Comparison of ENCODE assay signal across 1 cellular context in the genomic region with DNA sequence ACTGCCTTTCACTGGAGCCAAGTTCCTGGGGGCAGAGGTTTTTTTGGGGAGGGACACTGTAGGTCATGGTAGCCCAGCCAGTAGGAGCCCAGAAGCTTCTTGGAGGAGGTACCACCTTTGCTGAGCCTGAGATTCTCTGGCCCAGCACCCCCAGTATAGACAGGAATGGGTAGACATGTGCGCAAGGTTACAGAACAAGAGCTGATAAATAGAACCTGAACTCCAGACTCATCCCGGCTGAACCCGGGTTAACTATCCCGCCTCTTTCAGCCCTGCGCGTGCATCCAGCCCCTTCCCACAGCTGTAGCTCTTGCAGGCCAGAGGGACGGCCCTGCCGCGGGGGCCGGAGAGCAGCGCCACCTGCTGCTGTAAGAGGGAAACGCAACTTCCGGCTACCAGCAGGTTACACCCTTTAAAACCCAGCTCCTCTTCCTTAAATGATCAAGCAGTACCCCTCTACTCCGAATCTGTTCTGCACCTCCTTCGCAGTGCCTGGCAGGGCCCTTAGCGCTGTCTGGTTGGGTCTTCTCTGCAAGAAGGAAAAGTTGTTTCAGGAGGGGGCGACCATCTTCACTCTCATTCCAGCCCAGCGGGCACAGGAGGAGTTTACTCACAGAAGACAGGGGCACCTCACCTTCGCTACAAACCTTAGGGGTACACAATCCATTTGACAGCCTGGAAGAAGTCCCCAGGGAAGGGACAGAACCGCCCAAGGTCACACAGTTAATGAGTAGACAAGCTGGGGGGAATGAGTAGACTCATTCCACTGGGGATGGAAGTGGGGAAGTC.
A peak's percentile ranks its signal among the peaks of the same experiment; 100 is the strongest.
TF ChIP-seq lines count a peak whose summit lies in the region.

No MANE protein-coding gene starts in this region.

TF ChIP-seq in HepG2, 621 proteins besides CTCF, POLR2A, EP300 and RAD21 (continued from another document and continues in another):
- TF ChIP-seq, protein P1, sequence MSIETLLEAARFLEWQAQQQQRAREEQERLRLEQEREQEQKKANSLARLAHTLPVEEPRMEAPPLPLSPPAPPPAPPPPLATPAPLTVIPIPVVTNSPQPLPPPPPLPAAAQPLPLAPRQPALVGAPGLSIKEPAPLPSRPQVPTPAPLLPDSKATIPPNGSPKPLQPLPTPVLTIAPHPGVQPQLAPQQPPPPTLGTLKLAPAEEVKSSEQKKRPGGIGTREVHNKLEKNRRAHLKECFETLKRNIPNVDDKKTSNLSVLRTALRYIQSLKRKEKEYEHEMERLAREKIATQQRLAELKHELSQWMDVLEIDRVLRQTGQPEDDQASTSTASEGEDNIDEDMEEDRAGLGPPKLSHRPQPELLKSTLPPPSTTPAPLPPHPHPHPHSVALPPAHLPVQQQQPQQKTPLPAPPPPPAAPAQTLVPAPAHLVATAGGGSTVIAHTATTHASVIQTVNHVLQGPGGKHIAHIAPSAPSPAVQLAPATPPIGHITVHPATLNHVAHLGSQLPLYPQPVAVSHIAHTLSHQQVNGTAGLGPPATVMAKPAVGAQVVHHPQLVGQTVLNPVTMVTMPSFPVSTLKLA (IDR thresholded peaks at IDR 0.05), result peak; percentile 43; the same call in 1 of the 2 replicates
- TF ChIP-seq, protein P2, sequence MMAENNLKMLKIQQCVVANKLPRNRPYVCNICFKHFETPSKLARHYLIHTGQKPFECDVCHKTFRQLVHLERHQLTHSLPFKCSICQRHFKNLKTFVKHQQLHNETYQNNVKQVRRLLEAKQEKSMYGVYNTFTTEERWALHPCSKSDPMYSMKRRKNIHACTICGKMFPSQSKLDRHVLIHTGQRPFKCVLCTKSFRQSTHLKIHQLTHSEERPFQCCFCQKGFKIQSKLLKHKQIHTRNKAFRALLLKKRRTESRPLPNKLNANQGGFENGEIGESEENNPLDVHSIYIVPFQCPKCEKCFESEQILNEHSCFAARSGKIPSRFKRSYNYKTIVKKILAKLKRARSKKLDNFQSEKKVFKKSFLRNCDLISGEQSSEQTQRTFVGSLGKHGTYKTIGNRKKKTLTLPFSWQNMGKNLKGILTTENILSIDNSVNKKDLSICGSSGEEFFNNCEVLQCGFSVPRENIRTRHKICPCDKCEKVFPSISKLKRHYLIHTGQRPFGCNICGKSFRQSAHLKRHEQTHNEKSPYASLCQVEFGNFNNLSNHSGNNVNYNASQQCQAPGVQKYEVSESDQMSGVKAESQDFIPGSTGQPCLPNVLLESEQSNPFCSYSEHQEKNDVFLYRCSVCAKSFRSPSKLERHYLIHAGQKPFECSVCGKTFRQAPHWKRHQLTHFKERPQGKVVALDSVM (CRISPR knock-in tag; IDR thresholded peaks at IDR 0.05), result no peak
- TF ChIP-seq HNRNPLL (IDR thresholded peaks at IDR 0.05; ENCODE audit: low read depth, low read length, poor library complexity, severe bottlenecking) (peak; percentile 77), MXD1 (CRISPR knock-in tag; IDR thresholded peaks at IDR 0.05) (peak; percentile 88), ZNF160 (CRISPR knock-in tag; IDR thresholded peaks at IDR 0.05) (peak; percentile 80), MED8 (CRISPR knock-in tag; IDR thresholded peaks at IDR 0.05; ENCODE audit: insufficient replicate concordance) (peak; percentile 74), ZNF766 (CRISPR knock-in tag; IDR thresholded peaks at IDR 0.05; ENCODE audit: borderline replicate concordance) (peak; percentile 47; the same call in 1 of the 2 replicates), KDM1A (CRISPR knock-in tag; IDR thresholded peaks at IDR 0.05) (no peak; the same call in 1 of the 2 replicates), KDM4B (CRISPR knock-in tag; IDR thresholded peaks at IDR 0.05) (peak; percentile 53; the same call in 1 of the 2 replicates), ZNF230 (CRISPR knock-in tag; IDR thresholded peaks at IDR 0.05) (peak; percentile 53; the same call in 1 of the 2 replicates), TGIF2 (CRISPR knock-in tag; IDR thresholded peaks at IDR 0.05) (0 out of 2 replicates have a peak, but pooled peaks have one; percentile 14), MTA1 (CRISPR knock-in tag; IDR thresholded peaks at IDR 0.05; ENCODE audit: borderline replicate concordance) (peak; percentile 80; the same call in 1 of the 2 replicates), MIER3 (CRISPR knock-in tag; IDR thresholded peaks at IDR 0.05; ENCODE audit: borderline replicate concordance) (peak; percentile 91), KAT8 (CRISPR knock-in tag; IDR thresholded peaks at IDR 0.05) (peak; percentile 74; the same call in 1 of the 2 replicates), ZNF451 (CRISPR knock-in tag; IDR thresholded peaks at IDR 0.05) (peak; percentile 87; the same call in 1 of the 2 replicates), ZNF761 (CRISPR knock-in tag; conservative IDR thresholded peaks at IDR 0.05) (peak; percentile 95), GABPA (IDR thresholded peaks at IDR 0.05; ENCODE audit: low read depth, low read length) (no peak; the same call in 1 of the 2 replicates), GABPA (CRISPR knock-in tag; IDR thresholded peaks at IDR 0.05; ENCODE audit: low read depth) (peak; percentile 84), SP2 (CRISPR knock-in tag; IDR thresholded peaks at IDR 0.05) (no peak; the same call in none of the 2 replicates), ZNF557 (CRISPR knock-in tag; IDR thresholded peaks at IDR 0.05) (peak; percentile 57; the same call in 1 of the 2 replicates), ZNF510 (CRISPR knock-in tag; IDR thresholded peaks at IDR 0.05; ENCODE audit: low read depth) (peak; percentile 38; the same call in 1 of the 2 replicates), ZNF354B (CRISPR knock-in tag; IDR thresholded peaks at IDR 0.05) (0 out of 2 replicates have a peak, but pooled peaks have one; percentile 4), ZNF772 (CRISPR knock-in tag; IDR thresholded peaks at IDR 0.05) (peak; percentile 77; the same call in 1 of the 2 replicates), EED (CRISPR knock-in tag; IDR thresholded peaks at IDR 0.05) (peak; percentile 25; the same call in 1 of the 2 replicates), SP5 (CRISPR knock-in tag; IDR thresholded peaks at IDR 0.05; ENCODE audit: borderline replicate concordance, low read depth) (peak; percentile 95), TEAD3 (CRISPR knock-in tag; optimal IDR thresholded peaks at IDR 0.05; ENCODE audit: borderline replicate concordance) (peak; percentile 68), ZNF30 (CRISPR knock-in tag; IDR thresholded peaks at IDR 0.05) (no peak), ZNF296 (CRISPR knock-in tag; conservative IDR thresholded peaks at IDR 0.05) (no peak), PCBP2 (optimal IDR thresholded peaks at IDR 0.05; ENCODE audit: low read depth, low read length, poor library complexity, severe bottlenecking) (no peak), ZNF496 (CRISPR knock-in tag; IDR thresholded peaks at IDR 0.05; ENCODE audit: insufficient replicate concordance) (no peak), SMC3 (IDR thresholded peaks at IDR 0.05; ENCODE audit: low read length) (peak; percentile 74), ZNF747 (CRISPR knock-in tag; IDR thresholded peaks at IDR 0.05; ENCODE audit: borderline replicate concordance) (peak; percentile 65), ZNF225 (CRISPR knock-in tag; IDR thresholded peaks at IDR 0.05) (peak; percentile 83), TRIM24 (CRISPR knock-in tag; IDR thresholded peaks at IDR 0.05) (no peak; the same call in 1 of the 2 replicates), ZNF501 (CRISPR knock-in tag; IDR thresholded peaks at IDR 0.05) (peak; percentile 97), SMAD9 (CRISPR knock-in tag; IDR thresholded peaks at IDR 0.05) (0 out of 2 replicates have a peak, but pooled peaks have one; percentile 33), SRY (CRISPR knock-in tag; IDR thresholded peaks at IDR 0.05) (peak; percentile 39), BATF2 (CRISPR knock-in tag; IDR thresholded peaks at IDR 0.05) (0 out of 2 replicates have a peak, but pooled peaks have one; percentile 37)
- TF ChIP-seq, protein P3, sequence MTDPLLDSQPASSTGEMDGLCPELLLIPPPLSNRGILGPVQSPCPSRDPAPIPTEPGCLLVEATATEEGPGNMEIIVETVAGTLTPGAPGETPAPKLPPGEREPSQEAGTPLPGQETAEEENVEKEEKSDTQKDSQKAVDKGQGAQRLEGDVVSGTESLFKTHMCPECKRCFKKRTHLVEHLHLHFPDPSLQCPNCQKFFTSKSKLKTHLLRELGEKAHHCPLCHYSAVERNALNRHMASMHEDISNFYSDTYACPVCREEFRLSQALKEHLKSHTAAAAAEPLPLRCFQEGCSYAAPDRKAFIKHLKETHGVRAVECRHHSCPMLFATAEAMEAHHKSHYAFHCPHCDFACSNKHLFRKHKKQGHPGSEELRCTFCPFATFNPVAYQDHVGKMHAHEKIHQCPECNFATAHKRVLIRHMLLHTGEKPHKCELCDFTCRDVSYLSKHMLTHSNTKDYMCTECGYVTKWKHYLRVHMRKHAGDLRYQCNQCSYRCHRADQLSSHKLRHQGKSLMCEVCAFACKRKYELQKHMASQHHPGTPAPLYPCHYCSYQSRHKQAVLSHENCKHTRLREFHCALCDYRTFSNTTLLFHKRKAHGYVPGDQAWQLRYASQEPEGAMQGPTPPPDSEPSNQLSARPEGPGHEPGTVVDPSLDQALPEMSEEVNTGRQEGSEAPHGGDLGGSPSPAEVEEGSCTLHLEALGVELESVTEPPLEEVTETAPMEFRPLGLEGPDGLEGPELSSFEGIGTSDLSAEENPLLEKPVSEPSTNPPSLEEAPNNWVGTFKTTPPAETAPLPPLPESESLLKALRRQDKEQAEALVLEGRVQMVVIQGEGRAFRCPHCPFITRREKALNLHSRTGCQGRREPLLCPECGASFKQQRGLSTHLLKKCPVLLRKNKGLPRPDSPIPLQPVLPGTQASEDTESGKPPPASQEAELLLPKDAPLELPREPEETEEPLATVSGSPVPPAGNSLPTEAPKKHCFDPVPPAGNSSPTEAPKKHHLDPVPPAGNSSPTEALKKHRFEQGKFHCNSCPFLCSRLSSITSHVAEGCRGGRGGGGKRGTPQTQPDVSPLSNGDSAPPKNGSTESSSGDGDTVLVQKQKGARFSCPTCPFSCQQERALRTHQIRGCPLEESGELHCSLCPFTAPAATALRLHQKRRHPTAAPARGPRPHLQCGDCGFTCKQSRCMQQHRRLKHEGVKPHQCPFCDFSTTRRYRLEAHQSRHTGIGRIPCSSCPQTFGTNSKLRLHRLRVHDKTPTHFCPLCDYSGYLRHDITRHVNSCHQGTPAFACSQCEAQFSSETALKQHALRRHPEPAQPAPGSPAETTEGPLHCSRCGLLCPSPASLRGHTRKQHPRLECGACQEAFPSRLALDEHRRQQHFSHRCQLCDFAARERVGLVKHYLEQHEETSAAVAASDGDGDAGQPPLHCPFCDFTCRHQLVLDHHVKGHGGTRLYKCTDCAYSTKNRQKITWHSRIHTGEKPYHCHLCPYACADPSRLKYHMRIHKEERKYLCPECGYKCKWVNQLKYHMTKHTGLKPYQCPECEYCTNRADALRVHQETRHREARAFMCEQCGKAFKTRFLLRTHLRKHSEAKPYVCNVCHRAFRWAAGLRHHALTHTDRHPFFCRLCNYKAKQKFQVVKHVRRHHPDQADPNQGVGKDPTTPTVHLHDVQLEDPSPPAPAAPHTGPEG (CRISPR knock-in tag; IDR thresholded peaks at IDR 0.05), result peak; percentile 63; the same call in 1 of the 2 replicates
- TF ChIP-seq, protein P4, sequence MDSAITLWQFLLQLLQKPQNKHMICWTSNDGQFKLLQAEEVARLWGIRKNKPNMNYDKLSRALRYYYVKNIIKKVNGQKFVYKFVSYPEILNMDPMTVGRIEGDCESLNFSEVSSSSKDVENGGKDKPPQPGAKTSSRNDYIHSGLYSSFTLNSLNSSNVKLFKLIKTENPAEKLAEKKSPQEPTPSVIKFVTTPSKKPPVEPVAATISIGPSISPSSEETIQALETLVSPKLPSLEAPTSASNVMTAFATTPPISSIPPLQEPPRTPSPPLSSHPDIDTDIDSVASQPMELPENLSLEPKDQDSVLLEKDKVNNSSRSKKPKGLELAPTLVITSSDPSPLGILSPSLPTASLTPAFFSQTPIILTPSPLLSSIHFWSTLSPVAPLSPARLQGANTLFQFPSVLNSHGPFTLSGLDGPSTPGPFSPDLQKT (CRISPR knock-in tag; IDR thresholded peaks at IDR 0.05; ENCODE audit: borderline replicate concordance), result peak; percentile 97; the same call in 1 of the 2 replicates
- TF ChIP-seq, protein P5, sequence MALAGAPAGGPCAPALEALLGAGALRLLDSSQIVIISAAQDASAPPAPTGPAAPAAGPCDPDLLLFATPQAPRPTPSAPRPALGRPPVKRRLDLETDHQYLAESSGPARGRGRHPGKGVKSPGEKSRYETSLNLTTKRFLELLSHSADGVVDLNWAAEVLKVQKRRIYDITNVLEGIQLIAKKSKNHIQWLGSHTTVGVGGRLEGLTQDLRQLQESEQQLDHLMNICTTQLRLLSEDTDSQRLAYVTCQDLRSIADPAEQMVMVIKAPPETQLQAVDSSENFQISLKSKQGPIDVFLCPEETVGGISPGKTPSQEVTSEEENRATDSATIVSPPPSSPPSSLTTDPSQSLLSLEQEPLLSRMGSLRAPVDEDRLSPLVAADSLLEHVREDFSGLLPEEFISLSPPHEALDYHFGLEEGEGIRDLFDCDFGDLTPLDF (CRISPR knock-in tag; IDR thresholded peaks at IDR 0.05), result peak; percentile 82; the same call in 1 of the 2 replicates
- TF ChIP-seq, protein P6, sequence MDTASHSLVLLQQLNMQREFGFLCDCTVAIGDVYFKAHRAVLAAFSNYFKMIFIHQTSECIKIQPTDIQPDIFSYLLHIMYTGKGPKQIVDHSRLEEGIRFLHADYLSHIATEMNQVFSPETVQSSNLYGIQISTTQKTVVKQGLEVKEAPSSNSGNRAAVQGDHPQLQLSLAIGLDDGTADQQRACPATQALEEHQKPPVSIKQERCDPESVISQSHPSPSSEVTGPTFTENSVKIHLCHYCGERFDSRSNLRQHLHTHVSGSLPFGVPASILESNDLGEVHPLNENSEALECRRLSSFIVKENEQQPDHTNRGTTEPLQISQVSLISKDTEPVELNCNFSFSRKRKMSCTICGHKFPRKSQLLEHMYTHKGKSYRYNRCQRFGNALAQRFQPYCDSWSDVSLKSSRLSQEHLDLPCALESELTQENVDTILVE (CRISPR knock-in tag; IDR thresholded peaks at IDR 0.05), result peak; percentile 81
- TF ChIP-seq, protein P7, sequence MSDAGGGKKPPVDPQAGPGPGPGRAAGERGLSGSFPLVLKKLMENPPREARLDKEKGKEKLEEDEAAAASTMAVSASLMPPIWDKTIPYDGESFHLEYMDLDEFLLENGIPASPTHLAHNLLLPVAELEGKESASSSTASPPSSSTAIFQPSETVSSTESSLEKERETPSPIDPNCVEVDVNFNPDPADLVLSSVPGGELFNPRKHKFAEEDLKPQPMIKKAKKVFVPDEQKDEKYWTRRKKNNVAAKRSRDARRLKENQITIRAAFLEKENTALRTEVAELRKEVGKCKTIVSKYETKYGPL (CRISPR knock-in tag; IDR thresholded peaks at IDR 0.05), result peak; percentile 40; the same call in 1 of the 2 replicates
- TF ChIP-seq, protein P8, sequence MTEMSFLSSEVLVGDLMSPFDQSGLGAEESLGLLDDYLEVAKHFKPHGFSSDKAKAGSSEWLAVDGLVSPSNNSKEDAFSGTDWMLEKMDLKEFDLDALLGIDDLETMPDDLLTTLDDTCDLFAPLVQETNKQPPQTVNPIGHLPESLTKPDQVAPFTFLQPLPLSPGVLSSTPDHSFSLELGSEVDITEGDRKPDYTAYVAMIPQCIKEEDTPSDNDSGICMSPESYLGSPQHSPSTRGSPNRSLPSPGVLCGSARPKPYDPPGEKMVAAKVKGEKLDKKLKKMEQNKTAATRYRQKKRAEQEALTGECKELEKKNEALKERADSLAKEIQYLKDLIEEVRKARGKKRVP (CRISPR knock-in tag; IDR thresholded peaks at IDR 0.05), result 0 out of 4 replicates have a peak, but pooled peaks of 1 of the 2 experiments have one; percentile 24
